Comparison of ENCODE assay signal across 24 cellular contexts in genomic region chr12:60399064-60399463, GRCh38.
"Had no signal": no experiment of that assay in that cellular context is flagged by ENCODE, and none has a peak within 500 bp of the region (broad histone marks: within the 10 kb centered on the region; RNA-seq: fewer than 3 reads in every experiment).

No MANE protein-coding gene starts in this region.

- H3K79me2 ChIP-seq: hepatocyte had no signal

- H3K36me3 Mint-ChIP-seq: immature natural killer cell; mesothelial cell of epicardium; naive B cell; naive thymus-derived CD8-positive, alpha-beta T cell had no signal

- H3K27ac Mint-ChIP-seq: immature natural killer cell; mesothelial cell of epicardium; naive thymus-derived CD8-positive, alpha-beta T cell had no signal

- DNase-seq: dermis blood vessel endothelial cell; dorsolateral prefrontal cortex; effector CD4-positive, alpha-beta T cell; effector memory CD4-positive, alpha-beta T cell; erythroblast; esophagus squamous epithelium; foreskin melanocyte; heart left ventricle; hypothalamus; immature natural killer cell; left cardiac atrium; left lung; left ventricle myocardium superior; lower lobe of right lung; mucosa of descending colon; naive B cell; naive thymus-derived CD8-positive, alpha-beta T cell had no signal

- H3K4me1 ChIP-seq: esophagus squamous epithelium, gastroesophageal sphincter, heart left ventricle, left lung, lower lobe of right lung had no signal

- FAIRE-seq: colon had no signal

- H3K4me2 ChIP-seq: hepatocyte had no signal

- H2AFZ ChIP-seq: hepatocyte had no signal

- H3K9me3 Mint-ChIP-seq: mesothelial cell of epicardium had no signal

- H3K27ac ChIP-seq: coronary artery, dorsolateral prefrontal cortex, epithelial cell of prostate, esophagus squamous epithelium, gastroesophageal sphincter, heart left ventricle, hepatocyte, left lung, lower lobe of right lung had no signal

- H3K27me3 ChIP-seq: dorsolateral prefrontal cortex, esophagus squamous epithelium, gastroesophageal sphincter, heart left ventricle, hepatocyte, left lung had no signal

- H3K9me3 ChIP-seq: esophagus squamous epithelium, gastroesophageal sphincter, heart left ventricle, left lung, lower lobe of right lung had no signal

- H3K4me3 Mint-ChIP-seq: immature natural killer cell; mesothelial cell of epicardium; naive B cell; naive thymus-derived CD8-positive, alpha-beta T cell had no signal

- H3K27me3 Mint-ChIP-seq: naive B cell; naive thymus-derived CD8-positive, alpha-beta T cell had no signal

- ATAC-seq: esophagus mucosa; gastroesophageal sphincter; heart left ventricle; left cardiac atrium; left lung; left ventricle myocardium superior; lower lobe of right lung; mucosa of descending colon; naive thymus-derived CD8-positive, alpha-beta T cell had no signal

- H3K4me3 ChIP-seq: coronary artery, dorsolateral prefrontal cortex, esophagus squamous epithelium, gastroesophageal sphincter, heart left ventricle, hepatocyte, left lung, lower lobe of right lung, mucosa of descending colon had no signal

- H3K4me1 Mint-ChIP-seq: immature natural killer cell; mesothelial cell of epicardium; naive B cell; naive thymus-derived CD8-positive, alpha-beta T cell had no signal

- H3K36me3 ChIP-seq: esophagus squamous epithelium, gastroesophageal sphincter, heart left ventricle, left lung, lower lobe of right lung had no signal
